ENCODE assay signal across 8 cellular contexts in genomic region chr1:99849413-99849743, GRCh38. TPM values are rescaled to one million over a fixed set of nuclear protein-coding genes. Genes with fewer than 3 reads are reported as not detected.
DNase-seq lines count a peak whose midpoint lies in the region; ATAC-seq and TF ChIP-seq lines count a peak whose summit lies in the region.

No MANE protein-coding gene starts in this region.

- H3K36me3 ChIP-seq in SK-N-SH (replicated peaks in 1 of 2; ENCODE audit: control insufficient read depth in 1 of 2, insufficient read depth in 2 of 2, low read length in 1 of 2) (peaks cover 6 to 8% of the 10 kb centered on the region in 2 experiments), neural progenitor cell (no peaks in the 10 kb centered on the region)

- H3K36me3 Mint-ChIP-seq in neural progenitor cell = peaks cover 2% of the 10 kb centered on the region

- POLR2A ChIA-PET in SK-N-SH (lab: Yijun Ruan, JAX) = no interaction called here

- no peaks in the 10 kb centered on the region for H3F3A ChIP-seq in SK-N-SH (replicated peaks; ENCODE audit: insufficient read depth)
- peaks cover 19% of the 10 kb centered on the region for H3F3A ChIP-seq in neural progenitor cell (ENCODE audit: low read depth)

- H2AFZ ChIP-seq in SK-N-SH (ENCODE audit: low read depth) (peak overlapping the region; percentile 98), neural progenitor cell (replicated peaks) (peak overlapping the region; percentile 92)

- no peaks in the 10 kb centered on the region for H3K9me2 ChIP-seq in SK-N-SH

- H3K4me2 ChIP-seq in SK-N-SH (peak overlapping the region; percentile 89), neural progenitor cell (peak overlapping the region; percentile 87)

- H3K27ac ChIP-seq in SK-N-SH (ENCODE audit: low read depth in 2 of 2, low read length in 1 of 2) (peak overlapping the region; percentile 48 to 89; a peak in 2 of 4 replicates), neural progenitor cell (no peak overlapping the region)

- 67% methylated on average over 6 of the region's 6 CpGs for WGBS in SK-N-SH (ENCODE audit: low lambda C conversion rate)

- H3K4me1 Mint-ChIP-seq in neural progenitor cell = peaks cover 21% of the 10 kb centered on the region

- no peak for TF ChIP-seq RAD21 in SK-N-SH (IDR thresholded peaks at IDR 0.05; ENCODE audit: low read length)

- ATAC-seq in GM18498 (IDR thresholded peaks at IDR 0.05; ENCODE audit: unreplicated experiment) (peak; percentile 4), HG02870 (IDR thresholded peaks at IDR 0.05; ENCODE audit: unreplicated experiment) (peak; percentile 10), HG02973 (IDR thresholded peaks at IDR 0.05; ENCODE audit: unreplicated experiment) (no peak)

- peaks cover 3% of the 10 kb centered on the region for H3K27me3 Mint-ChIP-seq in neural progenitor cell (ENCODE audit: insufficient read depth, low read depth)

- H3K9me3 ChIP-seq in SK-N-SH = no peaks in the 10 kb centered on the region
- H3K9me3 ChIP-seq in neural progenitor cell (ENCODE audit: low read depth) = no peaks in the 10 kb centered on the region

- peak overlapping the region; percentile 96 for H3K4me3 Mint-ChIP-seq in neural progenitor cell

- CTCF ChIA-PET in SK-N-SH (lab: Yijun Ruan, JAX) = interaction anchor here (1.2 kb wide), 1 partner anchor 186 kb away, joined by 3 read pairs; no protein-coding TSS in a partner anchor

- TF ChIP-seq CTCF in SK-N-SH (IDR thresholded peaks at IDR 0.05) (no peak), epithelial cell of proximal tubule (conservative IDR thresholded peaks at IDR 0.05; ENCODE audit: low read depth, low read length) (no peak), neural progenitor cell (IDR thresholded peaks at IDR 0.05) (no peak)

- H3K9ac ChIP-seq in SK-N-SH (peak overlapping the region; percentile 74), neural progenitor cell (no peak overlapping the region)

- no peaks in the 10 kb centered on the region for H3K9me3 Mint-ChIP-seq in neural progenitor cell

- H3K27ac Mint-ChIP-seq in neural progenitor cell = peak overlapping the region; percentile 98

- H3K4me3 ChIP-seq in SK-N-SH (ENCODE audit: low read depth in 2 of 2, low read length in 1 of 2) (peak overlapping the region; percentile 80 to 87), epithelial cell of proximal tubule (ENCODE audit: low read depth, low read length) (peak overlapping the region; percentile 73), neural progenitor cell (peak overlapping the region; percentile 71)

- peaks cover 3 to 14% of the 10 kb centered on the region in 2 experiments; a peak in 2 of 4 replicates for H3K4me1 ChIP-seq in SK-N-SH (ENCODE audit: control insufficient read depth in 1 of 2, insufficient read depth in 2 of 2, low read depth in 1 of 2, low read length in 1 of 2)
- H3K4me1 ChIP-seq in neural progenitor cell = peaks cover 11% of the 10 kb centered on the region

- TF ChIP-seq EP300 in SK-N-SH (IDR thresholded peaks at IDR 0.05; ENCODE audit: borderline replicate concordance in 1 of 2, low read depth in 1 of 2, low read length in 1 of 2) = no peak

- DNase-seq in SK-N-SH (peak; percentile 25), epithelial cell of proximal tubule (ENCODE audit: low read depth) (no peak), neural progenitor cell (ENCODE audit: low spot score) (no peak), NCI-H1092 treated with DMSO at 0.1 percent for 48 hours (lab: John Stamatoyannopoulos, UW) (no peak), SIG-M5 (lab: John Stamatoyannopoulos, UW) (no peak)

- no peaks in the 10 kb centered on the region for H4K20me1 ChIP-seq in SK-N-SH (ENCODE audit: insufficient read depth)
- H4K20me1 ChIP-seq in neural progenitor cell (ENCODE audit: low read depth) = no peaks in the 10 kb centered on the region

- H3K79me2 ChIP-seq in SK-N-SH (ENCODE audit: insufficient read depth) (no peaks in the 10 kb centered on the region; the same call in 1 of the 2 replicates), neural progenitor cell (ENCODE audit: low read depth) (peaks cover 11% of the 10 kb centered on the region)

- H3K27me3 ChIP-seq in SK-N-SH (ENCODE audit: insufficient read depth) = no peaks in the 10 kb centered on the region
- no peaks in the 10 kb centered on the region for H3K27me3 ChIP-seq in neural progenitor cell

TF ChIP-seq in SK-N-SH, 30 proteins besides CTCF, POLR2A, EP300 and RAD21:
- TF ChIP-seq YY1 (IDR thresholded peaks at IDR 0.05; ENCODE audit: low read depth) (no peak), NFIC (IDR thresholded peaks at IDR 0.05; ENCODE audit: borderline replicate concordance) (no peak), NRF1 (IDR thresholded peaks at IDR 0.05; ENCODE audit: low read depth, low read length) (no peak), TCF12 (IDR thresholded peaks at IDR 0.05) (no peak), RXRA (IDR thresholded peaks at IDR 0.05; ENCODE audit: borderline replicate concordance, low read depth) (no peak), MAX (IDR thresholded peaks at IDR 0.05; ENCODE audit: low read depth) (0 out of 2 replicates have a peak, but pooled peaks have one; percentile 52), ELF1 (IDR thresholded peaks at IDR 0.05) (no peak), USF2 (IDR thresholded peaks at IDR 0.05; ENCODE audit: borderline replicate concordance, low read depth, low read length) (no peak), EZH2phosphoT487 (IDR thresholded peaks at IDR 0.05; ENCODE audit: borderline replicate concordance, low read depth) (no peak), FOXM1 (IDR thresholded peaks at IDR 0.05; ENCODE audit: low read depth) (no peak), PBX3 (IDR thresholded peaks at IDR 0.05) (no peak), MEF2A (IDR thresholded peaks at IDR 0.05; ENCODE audit: borderline replicate concordance, low read depth) (no peak), RCOR1 (IDR thresholded peaks at IDR 0.05; ENCODE audit: low read length) (no peak), POLR2AphosphoS5 (IDR thresholded peaks at IDR 0.05; ENCODE audit: low read depth, low read length) (no peak), TEAD4 (IDR thresholded peaks at IDR 0.05; ENCODE audit: borderline replicate concordance, insufficient read depth) (no peak), MXI1 (IDR thresholded peaks at IDR 0.05; ENCODE audit: low read depth, low read length) (peak; percentile 58; the same call in 1 of the 2 replicates), GATA2 (CRISPR knock-in tag; IDR thresholded peaks at IDR 0.05) (no peak)

RNA-seq across cellular contexts. Expression of gene AGL, which starts 0.8 kb away (rescaled TPM):
- polyA plus RNA-seq in SK-N-SH (2012; rRNA removed) = 1.5 and 2.2 TPM in 2 replicates
- polyA plus RNA-seq in SK-N-SH (2012; cell fraction: cytosol; rRNA removed) = 2.5 and 2.9 TPM in 2 replicates
- polyA plus RNA-seq in SK-N-SH (2012; cell fraction: nucleus; rRNA removed) = 1.9 and 4.9 TPM in 2 replicates
- total RNA-seq in epithelial cell of proximal tubule (7.2 and 9.1 TPM in 2 replicates), neural progenitor cell (ENCODE audit: low replicate concordance) (13.0 and 23.4 TPM in 2 replicates)
